ENCODE assay signal across 2 cellular contexts in the genomic region with DNA sequence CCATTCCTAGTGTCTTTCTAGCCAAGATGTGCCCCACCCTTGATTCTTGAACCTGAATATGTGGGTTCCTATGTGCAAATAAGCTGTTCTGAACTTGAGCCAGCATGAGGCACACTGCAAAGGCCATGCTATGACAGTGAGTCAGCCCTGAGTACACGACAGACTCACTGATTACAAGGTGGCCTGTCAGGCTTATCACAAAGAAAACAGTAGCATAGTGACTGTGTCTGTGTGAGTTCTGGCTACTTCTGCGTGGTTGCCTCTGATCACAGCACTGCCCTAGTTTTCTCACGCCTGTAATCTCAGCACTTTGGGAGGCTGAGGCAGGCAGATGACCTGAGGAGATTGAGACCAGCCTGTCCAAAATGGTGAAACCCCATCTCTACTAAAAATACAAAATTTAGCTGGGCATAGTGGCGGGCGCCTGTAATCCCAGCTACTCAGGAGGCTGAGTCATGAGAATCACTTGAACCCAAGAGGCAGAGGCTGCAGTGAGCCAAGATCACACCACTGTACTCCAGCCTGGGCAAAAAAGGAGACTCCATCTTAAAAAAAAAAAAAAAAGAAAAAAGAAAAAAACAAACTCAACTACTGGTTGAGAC.
A peak's percentile ranks its signal among the peaks of the same experiment; 100 is the strongest.
TF ChIP-seq lines count a peak whose summit lies in the region.

No MANE protein-coding gene starts in this region.

TF ChIP-seq in A549, 52 proteins besides CTCF, POLR2A, EP300 and RAD21 (continued from another document):
- TF ChIP-seq, protein P1, sequence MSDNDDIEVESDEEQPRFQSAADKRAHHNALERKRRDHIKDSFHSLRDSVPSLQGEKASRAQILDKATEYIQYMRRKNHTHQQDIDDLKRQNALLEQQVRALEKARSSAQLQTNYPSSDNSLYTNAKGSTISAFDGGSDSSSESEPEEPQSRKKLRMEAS (IDR thresholded peaks at IDR 0.05), result peak; percentile 45
- peak; percentile 67 for TF ChIP-seq FOSL2 (IDR thresholded peaks at IDR 0.05)
- TF ChIP-seq FOSL2 (CRISPR knock-in tag; IDR thresholded peaks at IDR 0.05), result peak; percentile 63; the same call in 1 of the 2 replicates
- TF ChIP-seq GATA3 (IDR thresholded peaks at IDR 0.05; ENCODE audit: borderline replicate concordance), result peak; percentile 52; the same call in 1 of the 2 replicates
- TF ChIP-seq, protein P2, sequence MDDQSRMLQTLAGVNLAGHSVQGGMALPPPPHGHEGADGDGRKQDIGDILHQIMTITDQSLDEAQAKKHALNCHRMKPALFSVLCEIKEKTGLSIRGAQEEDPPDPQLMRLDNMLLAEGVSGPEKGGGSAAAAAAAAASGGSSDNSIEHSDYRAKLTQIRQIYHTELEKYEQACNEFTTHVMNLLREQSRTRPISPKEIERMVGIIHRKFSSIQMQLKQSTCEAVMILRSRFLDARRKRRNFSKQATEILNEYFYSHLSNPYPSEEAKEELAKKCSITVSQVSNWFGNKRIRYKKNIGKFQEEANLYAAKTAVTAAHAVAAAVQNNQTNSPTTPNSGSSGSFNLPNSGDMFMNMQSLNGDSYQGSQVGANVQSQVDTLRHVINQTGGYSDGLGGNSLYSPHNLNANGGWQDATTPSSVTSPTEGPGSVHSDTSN (IDR thresholded peaks at IDR 0.05), result 0 out of 2 replicates have a peak, but pooled peaks have one; percentile 17
- TF ChIP-seq JUNB (IDR thresholded peaks at IDR 0.05), result peak; percentile 62
TF ChIP-seq in A549: peak in this region for 7; not testable (repeated sequence) for 45.

TF ChIP-seq in HCT116, 20 proteins besides CTCF, POLR2A, EP300 and RAD21 (continued from another document):
- TF ChIP-seq, protein P1 (IDR thresholded peaks at IDR 0.05), result peak; percentile 84
- 0 out of 2 replicates have a peak, but pooled peaks have one; percentile 33 for TF ChIP-seq POLR2AphosphoS5 (IDR thresholded peaks at IDR 0.05; ENCODE audit: low read depth, low read length)
- peak; percentile 95 for TF ChIP-seq CBX3 (IDR thresholded peaks at IDR 0.05; ENCODE audit: low read depth)
- peak; percentile 91 for TF ChIP-seq JUND (IDR thresholded peaks at IDR 0.05)
- TF ChIP-seq FOSL1 (IDR thresholded peaks at IDR 0.05; ENCODE audit: low read depth), result peak; percentile 84
TF ChIP-seq in HCT116: peak in this region for 9; not testable (repeated sequence) for 11.
